16 cellular contexts compared by ENCODE assay signal in the genomic region with DNA sequence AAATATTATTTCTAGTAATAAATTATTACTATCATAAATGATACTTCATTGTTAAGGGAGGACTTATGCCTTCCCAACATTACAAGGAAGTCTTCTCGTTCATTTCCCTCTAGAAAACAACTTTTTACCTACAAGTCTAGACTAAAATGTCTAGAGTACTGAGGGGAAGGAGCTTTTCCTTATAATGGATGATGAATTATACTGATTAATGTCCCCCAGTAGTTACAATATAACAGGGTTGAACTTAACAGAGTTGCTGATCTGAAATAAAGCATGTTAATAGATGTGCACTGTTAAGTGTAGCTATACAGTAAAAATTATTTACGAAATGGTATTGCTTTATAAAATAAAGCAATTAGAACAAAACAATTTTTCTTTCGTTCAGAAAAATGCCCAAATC. TPM values are rescaled to one million over a fixed set of nuclear protein-coding genes. Genes with fewer than 3 reads are reported as not detected.
DNase-seq lines count a peak whose midpoint lies in the region; ATAC-seq, FAIRE-seq and TF ChIP-seq lines count a peak whose summit lies in the region.
"Had no signal": no experiment of that assay in that cellular context is flagged by ENCODE, and none has a peak within 500 bp of the region (broad histone marks: within the 10 kb centered on the region; RNA-seq: fewer than 3 reads in every experiment).

No MANE protein-coding gene starts in this region.

- peak overlapping the region; percentile 62 for H3K4me2 ChIP-seq in DND-41 (ENCODE audit: insufficient read depth, low read length)
- H3K4me2 ChIP-seq: PC-9, SK-N-SH had no signal

- TF ChIP-seq CTCF in DND-41 (IDR thresholded peaks at IDR 0.05; ENCODE audit: borderline replicate concordance, extremely low read depth, low read length, poor library complexity, severe bottlenecking): no peak

- peak; percentile 64 for DNase-seq in ACHN
- DNase-seq in DND-41: no peak
- DNase-seq in RCC 7860 (ENCODE audit: low spot score): no peak
- peak; percentile 34 for DNase-seq in left kidney (ENCODE audit: low read depth, low spot score)
- DNase-seq in left cardiac atrium: no peak
- DNase-seq in KBM-7: no peak
- DNase-seq: BE2C; DMS53; HCEC 1CT; NCI-H1092; NCI-H69; NK-92 treated with Interleukin-12 subunit alpha and Interleukin-12 subunit beta, amount 100 ng/mL, for 24 hours; PC-9; Right ventricle myocardium superior; SK-N-SH had no signal

- no peaks in the 10 kb centered on the region for H3K9me3 ChIP-seq in DND-41 (ENCODE audit: insufficient read depth, low read length, severe bottlenecking)
- H3K9me3 ChIP-seq: BE2C, SK-N-SH had no signal

- H3K79me2 ChIP-seq in DND-41 (ENCODE audit: insufficient read depth, low read length): peaks cover 13% of the 10 kb centered on the region

- H3K27ac ChIP-seq in DND-41 (ENCODE audit: low read length): peak overlapping the region; percentile 82
- H3K27ac ChIP-seq: PC-9 had no signal

- peak overlapping the region in 1 of 2 experiments; percentile 47; a peak in 1 of 4 replicates for H3K4me3 ChIP-seq in DND-41 (ENCODE audit: low read depth in 1 of 2, low read length in 2 of 2)
- H3K4me3 ChIP-seq: PC-9 had no signal

- FAIRE-seq in RCC 7860 (lab: Jason Lieb, UNC): peak; percentile 84

- intact Hi-C loops in left cardiac atrium (cut with DNase I): no loop called here

- H4K20me1 ChIP-seq in DND-41 (ENCODE audit: insufficient read depth, low read length): no peaks in the 10 kb centered on the region

- H3K27me3 ChIP-seq in DND-41 (ENCODE audit: insufficient read depth, low read length, poor library complexity): no peaks in the 10 kb centered on the region
- H3K27me3 ChIP-seq: BE2C had no signal

- H3K9ac ChIP-seq in DND-41 (ENCODE audit: low read depth, low read length): peak overlapping the region; percentile 59
- H3K9ac ChIP-seq: SK-N-SH had no signal

- peaks cover 57% of the 10 kb centered on the region for H3K4me1 ChIP-seq in DND-41 (ENCODE audit: insufficient read depth, low read length)

- ATAC-seq in DND-41 (ENCODE audit: insufficient read depth, low read depth): no peak
- ATAC-seq in GM21825 (IDR thresholded peaks at IDR 0.05; ENCODE audit: unreplicated experiment): no peak
- no peak for ATAC-seq in left cardiac atrium

- in situ Hi-C loops in ACHN (cut with HindIII; ENCODE audit: low pct_ligation_motif_present, low pct_unique_long_range_greater_than_20kb, low sequenced_read_pairs): no loop called here
- in situ Hi-C loops in KBM-7 (cut with MboI; ENCODE audit: low pct_unique_long_range_greater_than_20kb, low sequenced_read_pairs): no loop called here

- H2AFZ ChIP-seq in DND-41 (ENCODE audit: low read depth, low read length): peak overlapping the region; percentile 74
- H2AFZ ChIP-seq: PC-9 had no signal

- no peaks in the 10 kb centered on the region for H3K36me3 ChIP-seq in DND-41 (ENCODE audit: insufficient read depth, low read length)
- H3K36me3 ChIP-seq: BE2C had no signal

RNA-seq across cellular contexts. Expression of a gene that starts 2.7 kb away (rescaled TPM):
- 1 to 10 TPM; 1.2 to 2.2 TPM for total RNA-seq in left cardiac atrium

Comparison
In these comparisons a context has a peak if more than half of its experiments do, and no peak if none do; other contexts are left out.
1. DNase-seq: peak in ACHN (single experiment) and left kidney (single experiment); none in DND-41 (single experiment), RCC 7860 (single experiment), left cardiac atrium (single experiment) and KBM-7 (single experiment).